9 cellular contexts compared by ENCODE assay signal in genomic region chr5:131209506-131210191, GRCh38. TPM values are rescaled to one million over a fixed set of nuclear protein-coding genes. Genes with fewer than 3 reads are reported as not detected.
A peak's percentile ranks its signal among the peaks of the same experiment; 100 is the strongest.
DNase-seq lines count a peak whose midpoint lies in the region; ATAC-seq, FAIRE-seq and TF ChIP-seq lines count a peak whose summit lies in the region.
"Had no signal": no experiment of that assay in that cellular context is flagged by ENCODE, and none has a peak within 500 bp of the region (broad histone marks: within the 10 kb centered on the region; RNA-seq: fewer than 3 reads in every experiment).

No MANE protein-coding gene starts in this region.

- no peak overlapping the region for H3K27ac ChIP-seq in kidney (ENCODE audit: low read depth in 2 of 2, low read length in 2 of 2)

- TF ChIP-seq CTCF in kidney epithelial cell (IDR thresholded peaks at IDR 0.05; ENCODE audit: insufficient read depth, low read length, poor library complexity, severe bottlenecking), result no peak
- no peak for TF ChIP-seq CTCF in kidney (IDR thresholded peaks at IDR 0.05; ENCODE audit: borderline replicate concordance, extremely low read depth, insufficient read depth)

- H3K36me3 ChIP-seq in kidney epithelial cell (ENCODE audit: control insufficient read depth, insufficient read depth, low read length) (no peaks in the 10 kb centered on the region), kidney (ENCODE audit: control insufficient read depth in 1 of 2, insufficient read depth in 2 of 2, low read length in 2 of 2) (no peaks in the 10 kb centered on the region)

- no peak overlapping the region for H3K9ac ChIP-seq in kidney (ENCODE audit: low read length in 2 of 2)

- FAIRE-seq in GM18507 (lab: Jason Lieb, UNC) (peak; percentile 99), kidney (lab: Jason Lieb, UNC) (no peak)
- FAIRE-seq: keratinocyte had no signal

- ATAC-seq in HG02588 (IDR thresholded peaks at IDR 0.05; ENCODE audit: unreplicated experiment), result peak; percentile 91

- H3K9me3 ChIP-seq in kidney (ENCODE audit: control insufficient read depth in 1 of 2, low read length in 2 of 2), result no peaks in the 10 kb centered on the region

- H3K27me3 ChIP-seq in kidney epithelial cell (ENCODE audit: control insufficient read depth, insufficient read depth, low read length), result no peaks in the 10 kb centered on the region

- peak overlapping the region; percentile 82 for H3K4me3 Mint-ChIP-seq in activated CD4-positive, alpha-beta T cell treated with anti-CD3 and anti-CD28 coated beads, Interleukin-2, amount 10 ng/mL, durations not matched to agents 24 days and 14 days

- DNase-seq in GM18507 (ENCODE audit: extremely low spot score, insufficient read length, low read depth) (peak; percentile 42), NCI-H128 (lab: John Stamatoyannopoulos, UW; ENCODE audit: unreplicated experiment) (peak; percentile 8), kidney epithelial cell (ENCODE audit: low read depth) (peak; percentile 12), kidney (no peak), OCI-M2 (lab: John Stamatoyannopoulos, UW; ENCODE audit: unreplicated experiment) (no peak), GOT3 (lab: John Stamatoyannopoulos, UW) (no peak)
- DNase-seq in activated CD4-positive, alpha-beta T cell treated with anti-CD3 and anti-CD28 coated beads, Interleukin-2, amount 10 ng/mL, durations not matched to agents 24 days and 14 days, result peak; percentile 87

- H3K9me3 Mint-ChIP-seq in activated CD4-positive, alpha-beta T cell treated with anti-CD3 and anti-CD28 coated beads, Interleukin-2, amount 10 ng/mL, durations not matched to agents 24 days and 14 days, result no peaks in the 10 kb centered on the region

- H3K27ac Mint-ChIP-seq in activated CD4-positive, alpha-beta T cell treated with anti-CD3 and anti-CD28 coated beads, Interleukin-2, amount 10 ng/mL, durations not matched to agents 24 days and 14 days, result peak overlapping the region; percentile 94

- peaks cover 11% of the 10 kb centered on the region for H3K36me3 Mint-ChIP-seq in activated CD4-positive, alpha-beta T cell treated with anti-CD3 and anti-CD28 coated beads, Interleukin-2, amount 10 ng/mL, durations not matched to agents 24 days and 14 days (ENCODE audit: low read depth)

- H3K4me3 ChIP-seq in kidney epithelial cell (ENCODE audit: low read depth, low read length) (no peak overlapping the region), kidney (ENCODE audit: low read length in 2 of 2) (no peak overlapping the region)

- intact Hi-C loops in activated CD4-positive, alpha-beta T cell treated with anti-CD3 and anti-CD28 coated beads, Interleukin-2, amount 10 ng/mL, durations not matched to agents 24 days and 14 days (cut with micrococcal nuclease), result loop anchor here (1.0 to 2.0 kb wide), 4 partner anchors 15 to 43 kb away; partner anchors contain the start of gene LYRM7
- intact Hi-C loops in kidney (cut with DNase I), result no loop called here

- H3K27me3 Mint-ChIP-seq in activated CD4-positive, alpha-beta T cell treated with anti-CD3 and anti-CD28 coated beads, Interleukin-2, amount 10 ng/mL, durations not matched to agents 24 days and 14 days, result no peaks in the 10 kb centered on the region

- H3K4me1 ChIP-seq in kidney (ENCODE audit: control insufficient read depth in 1 of 2, insufficient read depth in 1 of 2, low read depth in 1 of 2, low read length in 2 of 2), result no peaks in the 10 kb centered on the region

- peaks cover 47% of the 10 kb centered on the region for H3K4me1 Mint-ChIP-seq in activated CD4-positive, alpha-beta T cell treated with anti-CD3 and anti-CD28 coated beads, Interleukin-2, amount 10 ng/mL, durations not matched to agents 24 days and 14 days

RNA-seq across cellular contexts. Expression of gene LYRM7, which starts 38.9 kb away (rescaled TPM):
- 17.9 and 18.1 TPM in 2 replicates for total RNA-seq in activated CD4-positive, alpha-beta T cell treated with anti-CD3 and anti-CD28 coated beads, Interleukin-2, amount 10 ng/mL, durations not matched to agents 24 days and 14 days
- total RNA-seq in kidney epithelial cell (3.8 and 24.1 TPM in 2 replicates), kidney (7.2 TPM)
- 5.4 TPM for polyA plus RNA-seq in kidney (ENCODE audit: insufficient read depth, low read depth, low replicate concordance)

RNA-seq across cellular contexts. Expression of gene HINT1, which starts 44.6 kb away (rescaled TPM):
- 280 and 282 TPM in 2 replicates for total RNA-seq in activated CD4-positive, alpha-beta T cell treated with anti-CD3 and anti-CD28 coated beads, Interleukin-2, amount 10 ng/mL, durations not matched to agents 24 days and 14 days
- total RNA-seq in kidney epithelial cell, result 369 and 370 TPM in 2 replicates
- 220 TPM for total RNA-seq in kidney
- polyA plus RNA-seq in kidney (ENCODE audit: insufficient read depth, low read depth, low replicate concordance), result 583 TPM

RNA-seq across cellular contexts. Expression of gene CDC42SE2, which starts 54.2 kb away (rescaled TPM):
- 96.2 and 99.0 TPM in 2 replicates for total RNA-seq in activated CD4-positive, alpha-beta T cell treated with anti-CD3 and anti-CD28 coated beads, Interleukin-2, amount 10 ng/mL, durations not matched to agents 24 days and 14 days
- total RNA-seq in kidney epithelial cell (36.6 and 41.2 TPM in 2 replicates), kidney (90.7 TPM)
- polyA plus RNA-seq in kidney (ENCODE audit: insufficient read depth, low read depth, low replicate concordance), result 24.8 TPM

Comparison
In these comparisons a context has a peak if more than half of its experiments do, and no peak if none do; other contexts are left out.
1. DNase-seq: peak in GM18507 (single experiment), NCI-H128 (single experiment), activated CD4-positive, alpha-beta T cell treated with anti-CD3 and anti-CD28 coated beads, Interleukin-2, amount 10 ng/mL, durations not matched to agents 24 days and 14 days (single experiment) and kidney epithelial cell (single experiment); none in kidney (single experiment), OCI-M2 (single experiment) and GOT3 (single experiment).